In genomic region chr5:141908796-141909195, GRCh38 we compare ENCODE assay signal across 27 cellular contexts.
DNase-seq lines count a peak whose midpoint lies in the region; ATAC-seq and TF ChIP-seq lines count a peak whose summit lies in the region.
"Had no signal": no experiment of that assay in that cellular context is flagged by ENCODE, and none has a peak within 500 bp of the region (broad histone marks: within the 10 kb centered on the region; RNA-seq: fewer than 3 reads in every experiment).

No MANE protein-coding gene starts in this region.

- TF ChIP-seq CTCF in fibroblast of mammary gland (conservative IDR thresholded peaks at IDR 0.05; ENCODE audit: control insufficient read depth, insufficient read depth, low read depth, low read length): no peak

- no peak for ATAC-seq in HG02642 (IDR thresholded peaks at IDR 0.05; ENCODE audit: poor library complexity, unreplicated experiment)
- ATAC-seq: gastroesophageal sphincter, GM23338, right cardiac atrium, Right ventricle myocardium inferior had no signal

- H3K4me3 ChIP-seq in fibroblast of mammary gland (ENCODE audit: control insufficient read depth, low read depth, low read length): no peak overlapping the region
- H3K4me3 ChIP-seq: adrenal gland; BLaER1 treated with 17β-estradiol and CSF1 and Interleukin-3, amounts not matched to agents 10 nM and 100 nM; gastroesophageal sphincter; GM23338; spleen had no signal

- peak; percentile 42 for DNase-seq in AG08396 (ENCODE audit: low spot score)
- DNase-seq in GM04503 (ENCODE audit: low read depth): peak; percentile 10
- DNase-seq in RKO (ENCODE audit: low spot score): peak; percentile 51
- peak; percentile 75 for DNase-seq in fibroblast of mammary gland (ENCODE audit: low read depth)
- no peak for DNase-seq in NCI-H510A treated with DMSO at 0.1 percent for 48 hours (lab: John Stamatoyannopoulos, UW)
- no peak for DNase-seq in cerebellar cortex (ENCODE audit: low spot score)
- no peak for DNase-seq in NCI-H2227 treated with DMSO at 0.1 percent for 48 hours (lab: John Stamatoyannopoulos, UW)
- DNase-seq: ACHN; activated CD4-positive, alpha-beta T cell treated with anti-CD3 and anti-CD28 coated beads for 4 hours; activated CD8-positive, alpha-beta memory T cell treated with anti-CD3 and anti-CD28 coated beads for 24 hours; activated gamma-delta T cell treated with Interleukin-2 at 50 U/mL for 16 hours; adrenal gland; Caco-2; DND-41; effector CD8-positive, alpha-beta T cell; hippocampal formation; MM.1S; NCI-H1417 treated with DMSO at 0.1 percent for 48 hours; NCI-H2081 treated with DMSO at 0.1 percent for 48 hours; NCI-H446; right cardiac atrium; spleen had no signal

Comparison
In these comparisons a context has a peak if more than half of its experiments do, and no peak if none do; other contexts are left out.
1. DNase-seq: peak in AG08396 (single experiment), GM04503 (single experiment), RKO (single experiment) and fibroblast of mammary gland (single experiment); none in NCI-H510A treated with DMSO at 0.1 percent for 48 hours (single experiment), cerebellar cortex (single experiment) and NCI-H2227 treated with DMSO at 0.1 percent for 48 hours (single experiment).